Comparison of ENCODE assay signal across 17 cellular contexts in the genomic region with DNA sequence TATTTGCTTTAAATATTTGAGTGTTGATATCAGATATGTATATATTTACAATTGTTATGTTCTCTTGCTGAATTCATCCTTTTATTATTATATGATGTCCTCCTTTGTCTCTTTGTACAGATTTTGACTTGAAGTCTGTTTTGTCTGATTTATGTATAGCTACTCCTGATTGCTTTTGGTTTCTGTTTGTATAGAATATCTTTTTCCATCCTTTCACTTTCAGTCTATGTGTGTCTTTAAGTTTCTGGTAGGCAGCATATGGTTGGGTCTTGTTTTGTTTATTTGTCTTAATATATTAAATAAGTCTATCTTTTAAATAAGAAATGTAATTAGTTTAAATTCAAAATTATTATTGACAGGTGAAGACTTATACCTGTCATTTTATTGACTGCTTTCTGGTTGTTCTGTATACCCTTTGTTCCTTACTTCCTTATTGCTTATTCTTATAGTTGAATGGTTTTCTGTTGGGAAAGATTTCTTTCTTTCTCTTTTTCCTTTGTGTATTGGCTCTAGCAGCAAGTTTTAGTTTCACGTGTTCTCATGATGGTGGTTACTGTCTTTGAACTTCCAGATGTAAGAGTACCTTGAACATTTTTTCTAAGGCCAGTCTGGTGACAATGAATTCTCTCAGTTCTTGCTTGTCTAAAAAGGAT. TPM values are rescaled to one million over a fixed set of nuclear protein-coding genes. Genes with fewer than 3 reads are reported as not detected.
DNase-seq lines count a peak whose midpoint lies in the region; ATAC-seq and TF ChIP-seq lines count a peak whose summit lies in the region.
"Had no signal": no experiment of that assay in that cellular context is flagged by ENCODE, and none has a peak within 500 bp of the region (broad histone marks: within the 10 kb centered on the region; RNA-seq: fewer than 3 reads in every experiment).

No MANE protein-coding gene starts in this region.

- peak; percentile 60 for ATAC-seq in GM18519 (IDR thresholded peaks at IDR 0.05; ENCODE audit: low FRiP score, unreplicated experiment)
- peak; percentile 63 for ATAC-seq in GM21576 (IDR thresholded peaks at IDR 0.05; ENCODE audit: unreplicated experiment)
- peak; percentile 59 for ATAC-seq in memory B cell (ENCODE audit: low read depth)
- ATAC-seq: left lobe of liver had no signal

- DNase-seq in NAMALWA (ENCODE audit: low spot score): peak; percentile 15
- DNase-seq in memory B cell (ENCODE audit: low spot score in 2 of 2): no peak
- no peak for DNase-seq in mucosa of gallbladder (ENCODE audit: low spot score)
- no peak for DNase-seq in esophagus squamous epithelium (lab: John Stamatoyannopoulos, UW)
- DNase-seq in stimulated activated CD4-positive, alpha-beta T cell treated with anti-CD3 and anti-CD28 coated beads, Interleukin-4, amount 100 ng/mL, for 1 hour: no peak
- DNase-seq: activated CD4-positive, alpha-beta T cell treated with anti-CD3 and anti-CD28 coated beads, Interleukin-2, amount 50 U/mL, for 48 hours; endodermal cell; NCI-H1105; NK-92 treated with Interleukin-12 subunit alpha and Interleukin-12 subunit beta, amount 100 ng/mL, for 24 hours; SHP77; T-helper 9 cell had no signal

- H3K9me3 Mint-ChIP-seq in memory B cell: peaks cover 6% of the 10 kb centered on the region
- H3K9me3 Mint-ChIP-seq: endodermal cell had no signal

- H3K36me3 Mint-ChIP-seq in memory B cell: peaks cover 15% of the 10 kb centered on the region

- H3K9me3 ChIP-seq in esophagus squamous epithelium: no peaks in the 10 kb centered on the region

- no peak overlapping the region for H3K4me3 ChIP-seq in esophagus squamous epithelium
- H3K4me3 ChIP-seq: BLaER1 treated with 17β-estradiol and CSF1 and Interleukin-3, amounts not matched to agents 10 nM and 100 nM; cardiac muscle cell had no signal

- no peak overlapping the region for H3K4me3 Mint-ChIP-seq in memory B cell
- H3K4me3 Mint-ChIP-seq: endodermal cell had no signal

- no peak for TF ChIP-seq POLR2A in esophagus squamous epithelium (IDR thresholded peaks at IDR 0.05)

- TF ChIP-seq CTCF in esophagus squamous epithelium (IDR thresholded peaks at IDR 0.05): no peak

- no peaks in the 10 kb centered on the region for H3K27me3 Mint-ChIP-seq in memory B cell

- WGBS in esophagus squamous epithelium, 2 donors: 96 to 100% methylated on average over 1 of the region's 1 CpG

- no peaks in the 10 kb centered on the region for H3K27me3 ChIP-seq in esophagus squamous epithelium
- H3K27me3 ChIP-seq: BLaER1 treated with 17β-estradiol and CSF1 and Interleukin-3, amounts not matched to agents 10 nM and 100 nM; cardiac muscle cell had no signal

- intact Hi-C loops in esophagus squamous epithelium (cut with DNase I): no loop called here

- no peak overlapping the region for H3K27ac Mint-ChIP-seq in memory B cell
- H3K27ac Mint-ChIP-seq: activated naive CD4-positive, alpha-beta T cell treated with anti-CD3 and anti-CD28 coated beads, Interleukin-2, amount 50 U/mL, for 72 hours; endodermal cell had no signal

- peaks cover 12% of the 10 kb centered on the region for H3K4me1 Mint-ChIP-seq in memory B cell

- H3K4me1 ChIP-seq in esophagus squamous epithelium: no peaks in the 10 kb centered on the region
- H3K4me1 ChIP-seq: BLaER1 treated with 17β-estradiol and CSF1 and Interleukin-3, amounts not matched to agents 10 nM and 100 nM had no signal

- H3K36me3 ChIP-seq in esophagus squamous epithelium: peaks cover 0 to 17% (median 0%) of the 10 kb centered on the region in 3 donors
- H3K36me3 ChIP-seq: cardiac muscle cell had no signal

- H3K27ac ChIP-seq in esophagus squamous epithelium: no peak overlapping the region
- H3K27ac ChIP-seq: BLaER1 treated with 17β-estradiol and CSF1 and Interleukin-3, amounts not matched to agents 10 nM and 100 nM; cardiac muscle cell had no signal

RNA-seq across cellular contexts. Expression of gene RAB28, which starts 31.1 kb away (rescaled TPM):
- 13.5 TPM for total RNA-seq in mucosa of gallbladder
- 10 to 100 TPM in 3 of 4 donors, 1 to 10 TPM in 1; 5.8 to 19.5 (median 14.2) TPM for total RNA-seq in esophagus squamous epithelium
